In genomic region chr7:111460695-111461094, GRCh38 we compare ENCODE assay signal across 7 cellular contexts.
"Had no signal": no experiment of that assay in that cellular context is flagged by ENCODE, and none has a peak within 500 bp of the region (broad histone marks: within the 10 kb centered on the region; RNA-seq: fewer than 3 reads in every experiment).

No MANE protein-coding gene starts in this region.

- H3K4me3 ChIP-seq: GM12878 had no signal

- DNase-seq: GDM1, GF-D8 had no signal

- FAIRE-seq: GM12878, GM12891, GM12892, GM18507, GM19239 had no signal

- ATAC-seq: GM12878 had no signal
